Comparison of ENCODE assay signal across 16 cellular contexts in genomic region chr5:133817456-133817855, GRCh38.
"Had no signal": no experiment of that assay in that cellular context is flagged by ENCODE, and none has a peak within 500 bp of the region (broad histone marks: within the 10 kb centered on the region; RNA-seq: fewer than 3 reads in every experiment).

No MANE protein-coding gene starts in this region.

- H3K4me1 ChIP-seq: prostate gland had no signal

- DNase-seq: activated CD4-positive, alpha-beta memory T cell treated with anti-CD3 and anti-CD28 coated beads for 36 hours; activated CD4-positive, alpha-beta T cell treated with anti-CD3 and anti-CD28 coated beads for 48 hours; activated effector memory CD4-positive, alpha-beta T cell treated with anti-CD3 and anti-CD28 coated beads, Interleukin-2, amount 50 U/mL, for 16 hours; activated naive CD4-positive, alpha-beta T cell treated with anti-CD3 and anti-CD28 coated beads, Interleukin-2, amount 10 ng/mL, durations not matched to agents 7 days and 5 days; central memory CD4-positive, alpha-beta T cell; dermis blood vessel endothelial cell; effector memory CD4-positive, alpha-beta T cell; natural killer cell; stimulated activated CD4-positive, alpha-beta T cell treated with anti-CD3 and anti-CD28 coated beads, Interleukin-1b, Interleukin-23, amount 100 ng/mL, for 48 hours; stimulated activated naive CD8-positive, alpha-beta T cell treated with anti-CD3 and anti-CD28 coated beads, Interleukin-15, amount 100 ng/mL, for 72 hours; T-helper 2 cell had no signal

- H3K4me3 ChIP-seq: prostate gland, skin epidermis, tibial artery had no signal

- H3K9me3 Mint-ChIP-seq: activated CD4-positive, alpha-beta memory T cell treated with anti-CD3 and anti-CD28 coated beads for 36 hours; activated naive CD4-positive, alpha-beta T cell treated with anti-CD3 and anti-CD28 coated beads, Interleukin-2, amount 10 ng/mL, durations not matched to agents 7 days and 5 days; mesothelial cell of epicardium; natural killer cell; stimulated activated naive CD8-positive, alpha-beta T cell treated with anti-CD3 and anti-CD28 coated beads, Interleukin-15, amount 100 ng/mL, for 72 hours had no signal

- H3K4me3 Mint-ChIP-seq: activated CD4-positive, alpha-beta memory T cell treated with anti-CD3 and anti-CD28 coated beads for 36 hours; activated naive CD4-positive, alpha-beta T cell treated with anti-CD3 and anti-CD28 coated beads, Interleukin-2, amount 10 ng/mL, durations not matched to agents 7 days and 5 days; mesothelial cell of epicardium; natural killer cell; stimulated activated naive CD8-positive, alpha-beta T cell treated with anti-CD3 and anti-CD28 coated beads, Interleukin-15, amount 100 ng/mL, for 72 hours had no signal

- H3K36me3 Mint-ChIP-seq: activated CD4-positive, alpha-beta memory T cell treated with anti-CD3 and anti-CD28 coated beads for 36 hours; activated naive CD4-positive, alpha-beta T cell treated with anti-CD3 and anti-CD28 coated beads, Interleukin-2, amount 10 ng/mL, durations not matched to agents 7 days and 5 days; mesothelial cell of epicardium; natural killer cell had no signal

- H3K36me3 ChIP-seq: brain microvascular endothelial cell, prostate gland, tibial artery had no signal

- H3K27ac Mint-ChIP-seq: activated CD4-positive, alpha-beta memory T cell treated with anti-CD3 and anti-CD28 coated beads for 36 hours; activated naive CD4-positive, alpha-beta T cell treated with anti-CD3 and anti-CD28 coated beads, Interleukin-2, amount 10 ng/mL, durations not matched to agents 7 days and 5 days; mesothelial cell of epicardium; natural killer cell; stimulated activated naive CD8-positive, alpha-beta T cell treated with anti-CD3 and anti-CD28 coated beads, Interleukin-15, amount 100 ng/mL, for 72 hours had no signal

- ATAC-seq: natural killer cell; stimulated activated naive CD8-positive, alpha-beta T cell treated with anti-CD3 and anti-CD28 coated beads, Interleukin-15, amount 100 ng/mL, for 72 hours had no signal

- H3K9me3 ChIP-seq: prostate gland, tibial artery had no signal

- H3K27ac ChIP-seq: brain microvascular endothelial cell, prostate gland, tibial artery had no signal

- H3K27me3 ChIP-seq: brain microvascular endothelial cell had no signal
